In the genomic region with DNA sequence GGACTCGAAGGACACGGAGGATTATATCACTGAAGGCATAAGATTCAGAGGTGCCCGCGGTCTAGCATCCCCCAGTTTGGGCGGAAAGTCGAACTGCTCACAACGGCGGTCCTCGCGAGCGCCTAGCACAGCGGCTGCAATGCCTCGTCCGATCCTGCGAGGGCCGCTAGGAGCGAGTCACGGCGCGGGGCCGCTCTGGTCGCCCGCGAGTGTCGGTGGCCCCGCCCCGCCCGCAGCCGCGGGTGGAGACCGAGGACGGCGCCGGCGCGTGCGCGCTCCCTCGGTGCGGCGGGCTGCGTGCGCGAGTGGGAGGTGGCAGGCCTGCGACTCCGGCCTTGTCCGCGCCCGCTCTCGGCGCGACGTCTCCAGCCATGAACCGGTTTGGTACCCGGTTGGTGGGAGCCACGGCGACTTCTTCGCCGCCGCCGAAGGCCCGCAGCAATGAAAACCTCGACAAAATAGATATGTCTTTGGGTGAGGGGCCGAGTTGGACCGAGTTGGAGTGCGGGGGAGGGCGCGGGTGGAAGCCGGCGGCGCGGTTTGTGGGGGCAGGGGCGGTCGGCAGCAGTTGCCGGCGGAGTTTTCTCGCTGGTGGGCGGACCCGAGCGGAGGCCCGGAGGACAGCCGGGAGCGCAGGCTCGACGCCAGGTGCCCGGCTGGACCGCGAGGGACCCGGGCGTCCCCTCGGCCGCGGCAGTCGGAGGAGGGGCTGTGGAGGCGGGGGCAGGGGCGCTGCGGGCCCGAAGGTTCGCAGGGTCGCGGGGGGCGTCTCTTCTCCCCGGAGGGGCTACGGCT, we compare ENCODE assay signal across 8 cellular contexts. TPM values are rescaled to one million over a fixed set of nuclear protein-coding genes. Genes with fewer than 3 reads are reported as not detected.
DNase-seq lines count a peak whose midpoint lies in the region; TF ChIP-seq lines count a peak whose summit lies in the region.

A gene with protein sequence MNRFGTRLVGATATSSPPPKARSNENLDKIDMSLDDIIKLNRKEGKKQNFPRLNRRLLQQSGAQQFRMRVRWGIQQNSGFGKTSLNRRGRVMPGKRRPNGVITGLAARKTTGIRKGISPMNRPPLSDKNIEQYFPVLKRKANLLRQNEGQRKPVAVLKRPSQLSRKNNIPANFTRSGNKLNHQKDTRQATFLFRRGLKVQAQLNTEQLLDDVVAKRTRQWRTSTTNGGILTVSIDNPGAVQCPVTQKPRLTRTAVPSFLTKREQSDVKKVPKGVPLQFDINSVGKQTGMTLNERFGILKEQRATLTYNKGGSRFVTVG (plus strand): TSS at position 283 of the 795 bp plus-strand sequence. CDS start 89 bp downstream, at position 372.

- no peaks in the 10 kb centered on the region for H3K9me2 ChIP-seq in Loucy (replicated peaks; ENCODE audit: low read depth, low read length)

- peak within 1 kb of the TSS; percentile 90 for H2AFZ ChIP-seq in Loucy (ENCODE audit: low read length)

- no peaks in the 10 kb centered on the region for H3K9me3 ChIP-seq in Loucy (ENCODE audit: insufficient read depth, low read depth, low read length)

- no peaks in the 10 kb centered on the region for H3K36me3 Mint-ChIP-seq in nephron progenitor cell (ENCODE audit: low read depth)
- no peaks in the 10 kb centered on the region for H3K36me3 Mint-ChIP-seq in stimulated activated naive CD8-positive, alpha-beta T cell treated with anti-CD3 and anti-CD28 coated beads, Interleukin-15, Interleukin-2, amounts not matched to agents 100 ng/mL and 50 ng/mL, for 24 hours (ENCODE audit: low read depth)

- H3K27ac Mint-ChIP-seq in nephron progenitor cell, result peak within 1 kb of the TSS; percentile 86
- peak within 1 kb of the TSS; percentile 86 for H3K27ac Mint-ChIP-seq in stimulated activated naive CD8-positive, alpha-beta T cell treated with anti-CD3 and anti-CD28 coated beads, Interleukin-15, Interleukin-2, amounts not matched to agents 100 ng/mL and 50 ng/mL, for 24 hours

- TF ChIP-seq CTCF in Loucy (conservative IDR thresholded peaks at IDR 0.05; ENCODE audit: low read length) (peak; percentile 48), fibroblast of the aortic adventitia (IDR thresholded peaks at IDR 0.05; ENCODE audit: insufficient read depth, low read length) (peak; percentile 42), nephron progenitor cell (IDR thresholded peaks at IDR 0.05) (peak; percentile 6)

- H4K20me1 ChIP-seq in Loucy (ENCODE audit: insufficient read depth, low read length, poor library complexity, severe bottlenecking), result peaks cover 37% of the 10 kb centered on the region

- no peaks in the 10 kb centered on the region for H3K27me3 ChIP-seq in Loucy (ENCODE audit: insufficient read depth, low read length, poor library complexity, severe bottlenecking)

- peak within 1 kb of the TSS; percentile 99 for H3K4me3 Mint-ChIP-seq in nephron progenitor cell
- H3K4me3 Mint-ChIP-seq in stimulated activated naive CD8-positive, alpha-beta T cell treated with anti-CD3 and anti-CD28 coated beads, Interleukin-15, Interleukin-2, amounts not matched to agents 100 ng/mL and 50 ng/mL, for 24 hours, result peak within 1 kb of the TSS; percentile 89

- H3F3A ChIP-seq in Loucy (ENCODE audit: low read depth), result no peaks in the 10 kb centered on the region; the same call in 1 of the 2 replicates

- H3K4me3 ChIP-seq in Loucy (ENCODE audit: low read length, poor library complexity, severe bottlenecking) (peak within 1 kb of the TSS; percentile 80), fibroblast of the aortic adventitia (ENCODE audit: low read depth, low read length) (peak within 1 kb of the TSS; percentile 88)

- peaks cover 6% of the 10 kb centered on the region for H3K27me3 Mint-ChIP-seq in nephron progenitor cell (ENCODE audit: low read depth, poor library complexity)
- H3K27me3 Mint-ChIP-seq in stimulated activated naive CD8-positive, alpha-beta T cell treated with anti-CD3 and anti-CD28 coated beads, Interleukin-15, Interleukin-2, amounts not matched to agents 100 ng/mL and 50 ng/mL, for 24 hours, result no peaks in the 10 kb centered on the region

- H3K9me3 Mint-ChIP-seq in nephron progenitor cell, result no peaks in the 10 kb centered on the region
- H3K9me3 Mint-ChIP-seq in stimulated activated naive CD8-positive, alpha-beta T cell treated with anti-CD3 and anti-CD28 coated beads, Interleukin-15, Interleukin-2, amounts not matched to agents 100 ng/mL and 50 ng/mL, for 24 hours, result no peaks in the 10 kb centered on the region

- H3K4me2 ChIP-seq in Loucy (ENCODE audit: low read depth, low read length, poor library complexity, severe bottlenecking), result peak within 1 kb of the TSS; percentile 87

- peaks cover 23% of the 10 kb centered on the region for H3K4me1 Mint-ChIP-seq in nephron progenitor cell
- H3K4me1 Mint-ChIP-seq in stimulated activated naive CD8-positive, alpha-beta T cell treated with anti-CD3 and anti-CD28 coated beads, Interleukin-15, Interleukin-2, amounts not matched to agents 100 ng/mL and 50 ng/mL, for 24 hours (ENCODE audit: low read depth), result peaks cover 53% of the 10 kb centered on the region

- peaks cover 30% of the 10 kb centered on the region for H3K4me1 ChIP-seq in Loucy (ENCODE audit: insufficient read depth, low read length, poor library complexity, severe bottlenecking)

- H3K79me2 ChIP-seq in Loucy (ENCODE audit: insufficient read depth, low read length), result peaks cover 42% of the 10 kb centered on the region

- H3K36me3 ChIP-seq in Loucy (ENCODE audit: insufficient read depth, low read length), result no peaks in the 10 kb centered on the region

- H3K9ac ChIP-seq in Loucy (ENCODE audit: low read depth, low read length, poor library complexity, severe bottlenecking), result peak within 1 kb of the TSS; percentile 81

- DNase-seq in ELF-1 (ENCODE audit: low read depth, low spot score), result peak; percentile 66
- peak; percentile 82 for DNase-seq in H4 (ENCODE audit: low spot score)
- DNase-seq in SHP77 (lab: John Stamatoyannopoulos, UW), result peak; percentile 72 to 73
- peak; percentile 86 for DNase-seq in activated effector memory CD4-positive, alpha-beta T cell treated with Interleukin-2 at 50 U/mL for 16 hours
- peak; percentile 80 for DNase-seq in fibroblast of the aortic adventitia (ENCODE audit: low read depth)
- DNase-seq in nephron progenitor cell, result peak; percentile 86

RNA-seq across cellular contexts. Expression of the gene that starts here (rescaled TPM):
- total RNA-seq in H4 (2014; rRNA removed; shearing (Covaris generic)), result 35.9 and 53.1 TPM in 2 replicates
- total RNA-seq in fibroblast of the aortic adventitia (ENCODE audit: low replicate concordance), result 30.4 and 40.2 TPM in 2 replicates

Comparison
In these comparisons a context has a peak if more than half of its experiments do, and no peak if none do; other contexts are left out.
1. Peak in every context shown above with its lines: DNase-seq and H3K4me3 ChIP-seq.